In the genomic region with DNA sequence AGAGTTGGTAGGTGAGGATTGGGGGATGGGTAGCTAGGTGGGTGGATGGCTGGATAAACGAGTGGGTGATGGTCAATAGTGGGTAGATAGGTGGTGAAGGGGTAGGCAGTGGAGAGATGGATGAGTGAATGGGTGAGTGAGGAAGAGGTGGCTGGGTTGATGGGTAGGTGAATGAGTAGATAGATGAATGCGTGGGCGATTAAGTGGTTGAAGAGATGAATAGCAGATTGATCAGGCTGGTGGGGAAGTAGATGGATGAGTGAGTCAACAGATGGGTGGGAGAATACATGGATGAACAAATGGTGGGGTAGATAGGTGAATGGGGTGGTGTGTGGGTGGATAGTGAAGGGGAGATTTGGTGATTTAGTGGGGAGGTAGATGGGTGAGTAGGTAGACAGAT, we compare ENCODE assay signal across 18 cellular contexts. TPM values are rescaled to one million over a fixed set of nuclear protein-coding genes. Genes with fewer than 3 reads are reported as not detected.
DNase-seq lines count a peak whose midpoint lies in the region; ATAC-seq, FAIRE-seq and TF ChIP-seq lines count a peak whose summit lies in the region.
"Had no signal": no experiment of that assay in that cellular context is flagged by ENCODE, and none has a peak within 500 bp of the region (broad histone marks: within the 10 kb centered on the region; RNA-seq: fewer than 3 reads in every experiment).

No MANE protein-coding gene starts in this region.

- no peak overlapping the region for H3K4me3 Mint-ChIP-seq in activated T-cell treated with anti-CD3 and anti-CD28 coated beads, Interleukin-2, amount 50 U/mL, for 4 hours
- H3K4me3 Mint-ChIP-seq: neural crest cell had no signal

- peaks cover 64% of the 10 kb centered on the region for H3K4me1 Mint-ChIP-seq in activated T-cell treated with anti-CD3 and anti-CD28 coated beads, Interleukin-2, amount 50 U/mL, for 4 hours (ENCODE audit: low read depth)

- H3K9me3 ChIP-seq in sigmoid colon, result no peaks in the 10 kb centered on the region
- H3K9me3 ChIP-seq: spleen, uterus had no signal

- no peaks in the 10 kb centered on the region for H3K27me3 ChIP-seq in sigmoid colon
- H3K27me3 ChIP-seq: hepatocyte, spleen, uterus had no signal

- H3K27ac ChIP-seq in sigmoid colon, result no peak overlapping the region
- H3K27ac ChIP-seq: hepatocyte, uterus had no signal

- TF ChIP-seq POLR2A in sigmoid colon (IDR thresholded peaks at IDR 0.05), result no peak

- H3K36me3 Mint-ChIP-seq in activated T-cell treated with anti-CD3 and anti-CD28 coated beads, Interleukin-2, amount 50 U/mL, for 4 hours (ENCODE audit: insufficient read depth), result peaks cover 22% of the 10 kb centered on the region
- peaks cover 11 to 44% of the 10 kb centered on the region in 2 donors for H3K36me3 Mint-ChIP-seq in activated naive CD4-positive, alpha-beta T cell treated with anti-CD3 and anti-CD28 coated beads, Interleukin-2, amount 50 U/mL, for 72 hours

- peaks cover 0 to 21% (median 17%) of the 10 kb centered on the region in 4 donors for H3K4me1 ChIP-seq in sigmoid colon

- ATAC-seq in activated T-cell treated with anti-CD3 and anti-CD28 coated beads, Interleukin-2, amount 50 U/mL, for 4 hours, result peak; percentile 42 to 61
- ATAC-seq in activated naive CD4-positive, alpha-beta T cell treated with anti-CD3 and anti-CD28 coated beads, Interleukin-2, amount 50 U/mL, for 72 hours, result peak in 1 of 2 donors; percentile 28
- peak; percentile 59 for ATAC-seq in stimulated activated naive CD8-positive, alpha-beta T cell treated with anti-CD3 and anti-CD28 coated beads, Interleukin-15, Interleukin-2, amounts not matched to agents 100 U/mL and 50 U/mL, for 24 hours
- ATAC-seq in GM21381 (IDR thresholded peaks at IDR 0.05; ENCODE audit: unreplicated experiment), result no peak

- H3K27me3 Mint-ChIP-seq in activated T-cell treated with anti-CD3 and anti-CD28 coated beads, Interleukin-2, amount 50 U/mL, for 4 hours (ENCODE audit: low read depth), result no peaks in the 10 kb centered on the region

- DNase-seq in activated T-cell treated with anti-CD3 and anti-CD28 coated beads, Interleukin-2, amount 50 U/mL, for 4 hours, result no peak
- no peak for DNase-seq in activated T-cell treated with anti-CD3 and anti-CD28 coated beads, Interleukin-2, amount 50 U/mL, for 48 hours
- DNase-seq in HTR-8/SVneo (ENCODE audit: insufficient read length, low spot score) (no peak), hypothalamus (lab: John Stamatoyannopoulos, UW) (no peak), sigmoid colon (no peak)
- DNase-seq in activated naive CD4-positive, alpha-beta T cell treated with anti-CD3 and anti-CD28 coated beads, Interleukin-2, amount 50 U/mL, for 72 hours (ENCODE audit: low spot score in 2 of 2), result no peak
- DNase-seq in stimulated activated naive CD8-positive, alpha-beta T cell treated with anti-CD3 and anti-CD28 coated beads, Interleukin-15, Interleukin-2, amounts not matched to agents 100 U/mL and 50 U/mL, for 24 hours, result no peak
- DNase-seq: Calu3, MV-4-11, NCI-H2029, NCI-H510A, SHP77, spleen, uterus had no signal

- 90 to 94% methylated on average over 2 of the region's 3 CpGs for WGBS in sigmoid colon, 2 donors

- H3K4me3 ChIP-seq in sigmoid colon, result no peak overlapping the region
- H3K4me3 ChIP-seq: hepatocyte, spleen, uterus had no signal

- H3K9me3 Mint-ChIP-seq in activated T-cell treated with anti-CD3 and anti-CD28 coated beads, Interleukin-2, amount 50 U/mL, for 4 hours, result no peaks in the 10 kb centered on the region
- H3K9me3 Mint-ChIP-seq in activated naive CD4-positive, alpha-beta T cell treated with anti-CD3 and anti-CD28 coated beads, Interleukin-2, amount 50 U/mL, for 72 hours, result peaks cover 0 to 7% of the 10 kb centered on the region in 2 donors
- H3K9me3 Mint-ChIP-seq: activated T-helper 2 cell treated with anti-CD3 and anti-CD28 coated beads, Interferon-gamma antibody, Interleukin-2, Interleukin-4, amounts not matched to agents 10 μg/mL and 5 μg/mL and 100 μg/mL, durations not matched to agents 14 hours and 24 hours and 36 hours; neural crest cell had no signal

- intact Hi-C loops in sigmoid colon (cut with DNase I), result no loop called here

- peak; percentile 74 for FAIRE-seq in HTR-8/SVneo (lab: Jason Lieb, UNC)

- no peak for TF ChIP-seq EP300 in sigmoid colon (IDR thresholded peaks at IDR 0.05)

- no peaks in the 10 kb centered on the region for H3K36me3 ChIP-seq in sigmoid colon
- H3K36me3 ChIP-seq: uterus had no signal

- TF ChIP-seq CTCF in sigmoid colon (IDR thresholded peaks at IDR 0.05), result no peak

- peak overlapping the region; percentile 0 to 75 for H3K27ac Mint-ChIP-seq in activated naive CD4-positive, alpha-beta T cell treated with anti-CD3 and anti-CD28 coated beads, Interleukin-2, amount 50 U/mL, for 72 hours

RNA-seq across cellular contexts. Expression of gene SYNE3, which starts 51.1 kb away (rescaled TPM):
- 10 to 100 TPM; 11.5 to 15.0 (median 12.9) TPM for total RNA-seq in activated T-cell treated with anti-CD3 and anti-CD28 coated beads, Interleukin-2, amount 50 U/mL, for 4 hours
- total RNA-seq in activated naive CD4-positive, alpha-beta T cell treated with anti-CD3 and anti-CD28 coated beads, Interleukin-2, amount 50 U/mL, for 72 hours, result 10 to 100 TPM in 1 of 2 donors, 1 to 10 TPM in 1; 9.9 to 73.8 TPM
- 10 to 100 TPM in 2 of 4 donors, 1 to 10 TPM in 2; 5.6 to 11.8 (median 9.9) TPM for total RNA-seq in sigmoid colon
- polyA plus RNA-seq in sigmoid colon, result 1 to 10 TPM in 2 of 3 donors, under 1 TPM in 1; 0.69 to 6.3 (median 1.8) TPM
